In the genomic region with DNA sequence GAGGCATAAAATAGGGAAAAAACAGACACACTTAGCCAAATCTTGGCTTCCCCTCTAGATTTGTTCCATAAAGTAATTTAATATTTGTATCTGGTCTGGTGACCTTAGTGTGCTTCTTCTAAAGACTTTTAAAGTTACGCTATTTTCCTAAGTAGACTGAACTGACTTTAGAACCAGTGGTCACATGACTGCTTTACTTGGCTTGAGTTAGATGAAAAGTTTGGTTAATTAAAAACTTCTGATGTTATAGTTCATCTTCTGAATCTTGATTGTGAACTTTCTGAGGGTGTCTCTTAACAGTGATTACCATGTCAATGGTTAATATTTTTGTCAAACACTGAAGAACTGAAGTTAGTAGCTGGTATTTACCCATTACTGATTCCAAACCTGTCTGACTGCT, we compare ENCODE assay signal across 15 cellular contexts.
"Had no signal": no experiment of that assay in that cellular context is flagged by ENCODE, and none has a peak within 500 bp of the region (broad histone marks: within the 10 kb centered on the region; RNA-seq: fewer than 3 reads in every experiment).

No MANE protein-coding gene starts in this region.

- H3K27me3 ChIP-seq: body of pancreas, foreskin keratinocyte, heart right ventricle, left lung, neutrophil, thyroid gland had no signal

- H3K9me3 ChIP-seq: body of pancreas, heart right ventricle, left lung, neutrophil, thyroid gland had no signal

- H3K4me3 ChIP-seq: body of pancreas, heart right ventricle, left lung, skin epidermis, thyroid gland had no signal

- H3K36me3 ChIP-seq: left lung, thyroid gland had no signal

- ATAC-seq: body of pancreas; foreskin keratinocyte; heart right ventricle; left lung; naive thymus-derived CD4-positive, alpha-beta T cell had no signal

- H3K27ac ChIP-seq: body of pancreas, foreskin keratinocyte, left lung, neutrophil, thyroid gland had no signal

- H3K9me3 Mint-ChIP-seq: activated T-helper 1 cell treated with anti-CD3 and anti-CD28 coated beads, Interleukin-12 subunit alpha, Interleukin-12 subunit beta, Interleukin-2, Interleukin-4 antibody, amounts not matched to agents 30 ng/mL and 10 ng/mL and 1 ng/mL, durations not matched to agents 14 hours and 24 hours and 36 hours; endodermal cell had no signal

- H3K4me3 Mint-ChIP-seq: endodermal cell had no signal

- DNase-seq: activated CD4-positive, alpha-beta T cell treated with anti-CD3 and anti-CD28 coated beads for 48 hours; activated naive CD4-positive, alpha-beta T cell; body of pancreas; dermis blood vessel endothelial cell; endodermal cell; foreskin keratinocyte; heart right ventricle; islet precursor cell; left lung; naive thymus-derived CD4-positive, alpha-beta T cell; retina; thyroid gland had no signal

- H3K27ac Mint-ChIP-seq: endodermal cell had no signal
